ENCODE assay signal across 10 cellular contexts in the genomic region with DNA sequence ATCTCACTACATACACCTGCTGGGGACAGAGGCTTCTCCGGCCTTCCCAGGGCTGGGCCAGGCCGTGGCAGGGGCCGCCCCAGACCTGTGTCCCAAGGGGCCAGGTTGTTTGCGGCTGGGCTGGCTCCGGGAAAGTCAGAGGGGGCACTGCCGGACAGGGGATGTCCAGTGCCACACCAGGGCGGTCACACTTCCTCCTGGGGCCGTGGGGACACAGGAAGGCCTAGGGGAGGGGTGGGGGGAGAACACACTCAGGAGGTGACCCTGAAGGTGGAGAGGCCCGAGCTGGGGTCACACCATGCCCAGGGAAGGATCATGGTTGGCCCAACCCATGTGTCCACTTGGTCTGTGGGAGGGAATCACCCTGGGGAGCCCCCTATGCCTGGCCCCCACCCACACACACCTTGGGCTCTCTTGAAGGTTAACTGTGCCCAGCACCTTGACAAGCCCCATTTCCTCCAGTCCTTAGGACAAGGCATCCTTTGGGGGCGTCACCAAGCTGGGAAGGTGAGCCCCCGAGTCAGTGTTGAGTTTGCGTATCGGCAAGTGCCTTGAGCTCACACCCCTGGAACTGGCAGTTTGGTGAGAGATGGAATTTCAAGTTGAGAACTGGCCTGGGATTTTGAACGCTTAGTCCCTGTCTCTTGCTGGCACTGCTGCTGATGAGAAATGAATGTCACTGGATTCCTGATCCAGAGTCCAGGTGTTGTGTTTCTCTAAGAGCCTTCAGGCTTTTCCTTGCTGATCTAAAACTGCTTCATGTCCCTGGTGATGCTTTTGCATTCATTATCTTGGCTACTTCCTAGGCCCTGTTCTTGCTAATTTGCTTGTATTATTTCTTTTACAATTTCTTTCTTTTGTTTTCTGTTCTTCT. TPM values are rescaled to one million over a fixed set of nuclear protein-coding genes. Genes with fewer than 3 reads are reported as not detected.
DNase-seq lines count a peak whose midpoint lies in the region; ATAC-seq and TF ChIP-seq lines count a peak whose summit lies in the region.
"Had no signal": no experiment of that assay in that cellular context is flagged by ENCODE, and none has a peak within 500 bp of the region (broad histone marks: within the 10 kb centered on the region; RNA-seq: fewer than 3 reads in every experiment).

No MANE protein-coding gene starts in this region.

- H3K36me3 Mint-ChIP-seq in activated B cell treated with CpG ODN at 0.5 μM for 24 hours (ENCODE audit: low read depth) (peaks cover 7% of the 10 kb centered on the region), type B pancreatic cell (no peaks in the 10 kb centered on the region)

- peak overlapping the region in 3 of 10 donors; percentile 56 to 62 (median 60) for H3K4me3 ChIP-seq in heart right ventricle

- TF ChIP-seq CTCF in heart right ventricle (IDR thresholded peaks at IDR 0.05) (no peak), activated B cell treated with CpG ODN at 0.5 μM for 24 hours (IDR thresholded peaks at IDR 0.05) (no peak), type B pancreatic cell (conservative IDR thresholded peaks at IDR 0.05) (no peak)

- H3K27ac ChIP-seq in heart right ventricle, result no peak overlapping the region

- peaks cover 45% of the 10 kb centered on the region for H3K4me1 Mint-ChIP-seq in activated B cell treated with CpG ODN at 0.5 μM for 24 hours
- peaks cover 24% of the 10 kb centered on the region for H3K4me1 Mint-ChIP-seq in type B pancreatic cell (ENCODE audit: unreplicated experiment)

- H3K4me1 ChIP-seq in heart right ventricle, result peaks cover 22 to 57% (median 50%) of the 10 kb centered on the region in 9 donors

- H3K36me3 ChIP-seq in heart right ventricle, result no peaks in the 10 kb centered on the region

- H3K27ac Mint-ChIP-seq in activated B cell treated with CpG ODN at 0.5 μM for 24 hours, result peak overlapping the region; percentile 68
- H3K27ac Mint-ChIP-seq in type B pancreatic cell, result peak overlapping the region; percentile 91

- H3K27me3 Mint-ChIP-seq in activated B cell treated with CpG ODN at 0.5 μM for 24 hours (no peaks in the 10 kb centered on the region), type B pancreatic cell (peaks cover 10% of the 10 kb centered on the region)

- no peaks in the 10 kb centered on the region for H3K9me3 Mint-ChIP-seq in activated B cell treated with CpG ODN at 0.5 μM for 24 hours
- no peaks in the 10 kb centered on the region for H3K9me3 Mint-ChIP-seq in type B pancreatic cell

- 65 to 68% methylated on average over 14 of the region's 14 CpGs for whole genome bisulfite sequencing in heart right ventricle, 2 donors

- peak; percentile 34 for DNase-seq in Right ventricle myocardium superior
- no peak for DNase-seq in heart right ventricle
- no peak for DNase-seq in activated B cell treated with CpG ODN at 0.5 μM for 24 hours
- DNase-seq in left kidney (ENCODE audit: low read depth, low spot score), result peak; percentile 61
- DNase-seq in type B pancreatic cell (ENCODE audit: extremely low spot score, unreplicated experiment), result no peak
- no peak for DNase-seq in NCI-H748 (lab: John Stamatoyannopoulos, UW; ENCODE audit: unreplicated experiment)
- DNase-seq: dorsolateral prefrontal cortex, NCI-H510A had no signal

- no peak for ATAC-seq in Right ventricle myocardium superior (ENCODE audit: poor library complexity)
- ATAC-seq in heart right ventricle, result no peak
- ATAC-seq in activated B cell treated with CpG ODN at 0.5 μM for 24 hours (ENCODE audit: low read depth), result no peak
- no peak for ATAC-seq in HG03280 (IDR thresholded peaks at IDR 0.05; ENCODE audit: unreplicated experiment)
- no peak for ATAC-seq in GM19467 (IDR thresholded peaks at IDR 0.05; ENCODE audit: unreplicated experiment)

- H3K9me3 ChIP-seq in heart right ventricle, result no peaks in the 10 kb centered on the region

- POLR2A ChIA-PET in activated B cell treated with CpG ODN at 0.5 μM for 24 hours (lab: Charles Lee), result interaction anchor here (0.8 to 14.0 kb wide), 5 partner anchors 8 to 225 kb away, joined by 3 to 188 read pairs (median 17); a partner anchor contains a TSS

- intact Hi-C loops in Right ventricle myocardium superior (cut with DNase I) (no loop called here), heart right ventricle (cut with DNase I) (no loop called here), activated B cell treated with CpG ODN at 0.5 μM for 24 hours (cut with micrococcal nuclease) (no loop called here)

- H3K27me3 ChIP-seq in heart right ventricle, result peaks cover 0 to 37% (median 20%) of the 10 kb centered on the region in 7 donors

- peak overlapping the region; percentile 61 for H3K4me3 Mint-ChIP-seq in activated B cell treated with CpG ODN at 0.5 μM for 24 hours
- peak overlapping the region; percentile 68 for H3K4me3 Mint-ChIP-seq in type B pancreatic cell

- CTCF ChIA-PET in activated B cell treated with CpG ODN at 0.5 μM for 24 hours (lab: Charles Lee), result interaction anchor here (1.0 to 1.3 kb wide), 3 partner anchors 13 to 81 kb away, joined by 3 read pairs; no protein-coding TSS in a partner anchor

RNA-seq across cellular contexts. Expression of a gene that starts 7.7 kb away (rescaled TPM):
- total RNA-seq in Right ventricle myocardium superior (369 TPM), heart right ventricle (100 to 1,000 TPM; 298 to 959 (median 345) TPM), activated B cell treated with CpG ODN at 0.5 μM for 24 hours (2,863 and 2,949 TPM in 2 replicates), type B pancreatic cell (ENCODE audit: low replicate concordance) (3,089 and 3,451 TPM in 2 replicates)
- 1,000 to 10,000 TPM in 1 of 2 donors, 100 to 1,000 TPM in 1; 290 to 1,180 TPM for polyA plus RNA-seq in heart right ventricle

RNA-seq across cellular contexts. Expression of a gene that starts 7.9 kb away (rescaled TPM):
- total RNA-seq in Right ventricle myocardium superior (0.19 TPM), heart right ventricle (1 to 10 TPM in 1 of 10 donors, under 1 TPM in 7, not detected in 2; 0.28 to 1.3 (median 0.45) TPM), activated B cell treated with CpG ODN at 0.5 μM for 24 hours (3.2 and 5.5 TPM in 2 replicates), type B pancreatic cell (ENCODE audit: low replicate concordance) (3.6 and 3.8 TPM in 2 replicates)
- polyA plus RNA-seq in heart right ventricle, result under 1 TPM; 0.14 to 0.95 TPM

RNA-seq across cellular contexts. Expression of a gene that starts 31.9 kb away (rescaled TPM):
- total RNA-seq in Right ventricle myocardium superior, result 13.0 TPM
- total RNA-seq in heart right ventricle, result 10 to 100 TPM in 8 of 10 donors, 1 to 10 TPM in 2; 8.7 to 17.2 (median 10.7) TPM
- 10 to 100 TPM; 16.5 to 30.6 TPM for polyA plus RNA-seq in heart right ventricle
- 42.6 and 48.2 TPM in 2 replicates for total RNA-seq in activated B cell treated with CpG ODN at 0.5 μM for 24 hours
- total RNA-seq in type B pancreatic cell (ENCODE audit: low replicate concordance), result 33.5 and 44.7 TPM in 2 replicates

Comparison
In these comparisons a context has a peak if more than half of its experiments do, and no peak if none do; other contexts are left out.
1. DNase-seq: peak in Right ventricle myocardium superior (single experiment) and left kidney (single experiment); none in heart right ventricle (0 of 2), activated B cell treated with CpG ODN at 0.5 μM for 24 hours (single experiment), type B pancreatic cell (single experiment) and NCI-H748 (single experiment).